In genomic region chr20:8131598-8132014, GRCh38 we compare ENCODE assay signal across 8 cellular contexts. TPM values are rescaled to one million over a fixed set of nuclear protein-coding genes. Genes with fewer than 3 reads are reported as not detected.
A peak's percentile ranks its signal among the peaks of the same experiment; 100 is the strongest.
DNase-seq lines count a peak whose midpoint lies in the region; ATAC-seq and TF ChIP-seq lines count a peak whose summit lies in the region.

No MANE protein-coding gene starts in this region.

- intact Hi-C loops in heart right ventricle (cut with DNase I), result loop anchor here (1.0 to 10.0 kb wide), 18 partner anchors 89 to 591 kb away; no protein-coding TSS in a partner anchor
- intact Hi-C loops in sciatic nerve (cut with DNase I), result loop anchor here (5.0 to 10.0 kb wide), 2 partner anchors 253 to 586 kb away; no protein-coding TSS in a partner anchor

- TF ChIP-seq CTCF in WERI-Rb-1 (IDR thresholded peaks at IDR 0.05; ENCODE audit: low read depth, low read length) (no peak), heart right ventricle (IDR thresholded peaks at IDR 0.05) (no peak)

- peak; percentile 5 for ATAC-seq in HG02973 (IDR thresholded peaks at IDR 0.05; ENCODE audit: unreplicated experiment)
- ATAC-seq in heart right ventricle, result peak in 7 of 8 donors; percentile 17 to 55 (median 44)
- ATAC-seq in sciatic nerve, result peak; percentile 78

- 1 to 2% methylated on average over 18 of the region's 18 CpGs for WGBS in heart right ventricle, 2 donors

- peak overlapping the region; percentile 44 for H3K4me3 ChIP-seq in WERI-Rb-1 (ENCODE audit: low read depth, low read length)
- peak overlapping the region; percentile 60 to 95 (median 80) for H3K4me3 ChIP-seq in heart right ventricle

- peaks cover 9% of the 10 kb centered on the region for H3K27me3 ChIP-seq in WERI-Rb-1 (ENCODE audit: insufficient read depth, low read depth, severe bottlenecking)
- H3K27me3 ChIP-seq in heart right ventricle, result peaks cover 0 to 19% (median 0%) of the 10 kb centered on the region in 7 donors

- H3K4me1 ChIP-seq in heart right ventricle, result peaks cover 0 to 31% (median 9%) of the 10 kb centered on the region in 9 donors

- DNase-seq in NCI-H1092 (lab: John Stamatoyannopoulos, UW) (peak; percentile 57), NCI-H1092 treated with DMSO at 0.1 percent for 48 hours (lab: John Stamatoyannopoulos, UW) (no peak), WERI-Rb-1 (no peak), heart right ventricle (peak in 1 of 2 donors; percentile 17), sciatic nerve (ENCODE audit: low spot score) (no peak), cerebellar nuclear complex (lab: John Stamatoyannopoulos, UW) (no peak), NCI-H2081 treated with DMSO at 0.1 percent for 48 hours (lab: John Stamatoyannopoulos, UW) (no peak)

- H3K36me3 ChIP-seq in WERI-Rb-1, result no peaks in the 10 kb centered on the region
- no peaks in the 10 kb centered on the region for H3K36me3 ChIP-seq in heart right ventricle

- H3K27ac ChIP-seq in WERI-Rb-1 (no peak overlapping the region), heart right ventricle (peak overlapping the region; percentile 30 to 90 (median 86))

- no peaks in the 10 kb centered on the region for H3K9me3 ChIP-seq in WERI-Rb-1 (ENCODE audit: severe bottlenecking)
- no peaks in the 10 kb centered on the region for H3K9me3 ChIP-seq in heart right ventricle

RNA-seq across cellular contexts. Expression of gene PLCB1, which starts 0.5 kb away (rescaled TPM):
- 10 to 100 TPM in 1 of 10 donors, 1 to 10 TPM in 9; 3.6 to 12.7 (median 7.5) TPM for total RNA-seq in heart right ventricle
- polyA plus RNA-seq in heart right ventricle, result 1 to 10 TPM; 2.2 to 4.6 TPM
- total RNA-seq in sciatic nerve, result 58.5 TPM

Comparison
In these comparisons a context has a peak if more than half of its experiments do, and no peak if none do; other contexts are left out.
1. ATAC-seq: peak in every context shown above with its lines; median percentile 78 in sciatic nerve; 44 in heart right ventricle; 5 in HG02973.